ENCODE assay signal across 32 cellular contexts in the genomic region with DNA sequence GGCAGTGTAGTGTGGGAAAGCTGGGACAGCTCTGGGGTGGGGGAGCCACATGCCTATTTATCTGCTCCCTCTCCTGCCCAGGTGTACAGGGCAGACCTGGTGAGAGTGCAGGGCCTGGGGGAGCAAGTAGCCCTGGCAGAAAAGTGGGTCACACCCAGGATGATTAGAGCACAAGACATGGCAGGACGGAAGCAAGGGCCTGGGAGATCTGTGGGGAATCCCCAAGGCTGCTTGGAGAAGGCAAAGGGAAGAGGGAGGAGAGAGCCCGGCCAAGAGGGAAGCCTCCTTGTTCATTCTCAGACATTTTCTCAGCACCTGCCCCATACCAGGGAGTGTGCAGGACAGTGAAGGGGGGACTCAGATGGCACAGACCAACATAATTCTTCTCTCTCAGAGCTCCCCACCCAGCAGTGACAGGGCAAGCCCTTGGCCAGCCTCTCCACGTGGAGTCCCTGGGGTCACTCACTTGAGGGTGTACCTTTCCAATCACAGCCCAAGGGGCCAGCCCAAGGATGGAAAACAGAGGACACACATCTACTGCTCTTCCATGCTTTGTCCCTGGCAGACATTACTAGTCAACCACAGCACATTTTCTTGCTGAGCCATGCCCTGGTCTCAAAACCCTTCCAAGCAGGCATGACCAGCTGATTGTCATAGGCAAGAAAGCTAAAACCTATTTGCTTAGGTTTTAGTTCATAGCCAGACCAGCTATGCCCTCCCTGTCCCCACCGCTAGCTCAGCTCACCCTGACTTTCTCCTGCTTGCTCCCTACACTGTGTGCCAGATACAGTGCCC. TPM values are rescaled to one million over a fixed set of nuclear protein-coding genes. Genes with fewer than 3 reads are reported as not detected.
DNase-seq lines count a peak whose midpoint lies in the region; ATAC-seq, FAIRE-seq and TF ChIP-seq lines count a peak whose summit lies in the region.
"Had no signal": no experiment of that assay in that cellular context is flagged by ENCODE, and none has a peak within 500 bp of the region (broad histone marks: within the 10 kb centered on the region; RNA-seq: fewer than 3 reads in every experiment).

No MANE protein-coding gene starts in this region.

- intact Hi-C loops in vagina (cut with DNase I) (no loop called here), head of caudate nucleus (cut with DNase I) (no loop called here)

- H3K9me3 ChIP-seq in keratinocyte (ENCODE audit: control insufficient read depth, low read depth, low read length) (no peaks in the 10 kb centered on the region), vagina (no peaks in the 10 kb centered on the region), tibial nerve (no peaks in the 10 kb centered on the region)
- H3K9me3 ChIP-seq: ascending aorta, left ventricle myocardium inferior, transverse colon had no signal

- WGBS in tibial nerve, 2 donors: 81 to 87% methylated on average over 4 of the region's 4 CpGs

- H3K79me2 ChIP-seq in keratinocyte (ENCODE audit: control insufficient read depth, insufficient read depth, low read length): peaks cover 6% of the 10 kb centered on the region

- H3K27ac ChIP-seq in keratinocyte (ENCODE audit: control insufficient read depth, insufficient read depth, low read length) (peak overlapping the region; percentile 96), vagina (peak overlapping the region; percentile 47), tibial nerve (no peak overlapping the region)
- H3K27ac ChIP-seq: 22Rv1, ascending aorta, left ventricle myocardium inferior, transverse colon had no signal

- peak overlapping the region; percentile 53 for H3K4me2 ChIP-seq in keratinocyte (ENCODE audit: control insufficient read depth, extremely low read depth, insufficient read depth, low read depth, low read length)

- no peak overlapping the region for H3K4me3 Mint-ChIP-seq in central memory CD8-positive, alpha-beta T cell
- H3K4me3 Mint-ChIP-seq: activated naive CD8-positive, alpha-beta T cell; nephron progenitor cell; stimulated activated naive CD8-positive, alpha-beta T cell treated with anti-CD3 and anti-CD28 coated beads, Interleukin-15, amount 100 ng/mL, for 72 hours; WTC11 had no signal

- H3K4me1 Mint-ChIP-seq in central memory CD8-positive, alpha-beta T cell: peaks cover 5% of the 10 kb centered on the region

- ATAC-seq in central memory CD8-positive, alpha-beta T cell (replicated peaks; ENCODE audit: extremely low read depth, poor library complexity, severe bottlenecking): no peak
- no peak for ATAC-seq in GM21515 (IDR thresholded peaks at IDR 0.05; ENCODE audit: unreplicated experiment)
- ATAC-seq: sciatic nerve; stimulated activated naive CD8-positive, alpha-beta T cell treated with anti-CD3 and anti-CD28 coated beads, Interleukin-15, amount 100 ng/mL, for 72 hours; WTC11 had no signal

- H3K36me3 ChIP-seq in keratinocyte (ENCODE audit: control insufficient read depth in 2 of 2, extremely low read depth in 1 of 2, insufficient read depth in 2 of 2, low read length in 2 of 2) (no peaks in the 10 kb centered on the region), vagina (no peaks in the 10 kb centered on the region), tibial nerve (no peaks in the 10 kb centered on the region)
- H3K36me3 ChIP-seq: ascending aorta, left ventricle myocardium inferior, transverse colon had no signal

- peaks cover 2% of the 10 kb centered on the region for H3K9me1 ChIP-seq in keratinocyte (ENCODE audit: control insufficient read depth, extremely low read depth, insufficient read depth, low read length)

- TF ChIP-seq EP300 in tibial nerve (IDR thresholded peaks at IDR 0.05): no peak

- H3K27me3 ChIP-seq in keratinocyte (ENCODE audit: control insufficient read depth, extremely low read depth, insufficient read depth, low read length): no peaks in the 10 kb centered on the region
- no peaks in the 10 kb centered on the region for H3K27me3 ChIP-seq in vagina
- H3K27me3 ChIP-seq in tibial nerve: no peaks in the 10 kb centered on the region
- H3K27me3 ChIP-seq: ascending aorta, transverse colon had no signal

- FAIRE-seq in keratinocyte (lab: Jason Lieb, UNC): peak; percentile 85
- FAIRE-seq: endothelial cell of umbilical vein had no signal

- H3K9me3 Mint-ChIP-seq in central memory CD8-positive, alpha-beta T cell: no peaks in the 10 kb centered on the region
- H3K9me3 Mint-ChIP-seq: IgD-negative memory B cell; nephron progenitor cell; stimulated activated naive CD8-positive, alpha-beta T cell treated with anti-CD3 and anti-CD28 coated beads, Interleukin-15, amount 100 ng/mL, for 72 hours; WTC11 had no signal

- peaks cover 83% of the 10 kb centered on the region for H3K4me1 ChIP-seq in keratinocyte (ENCODE audit: control insufficient read depth, extremely low read depth, insufficient read depth, low read length)
- H3K4me1 ChIP-seq in vagina: peaks cover 55% of the 10 kb centered on the region
- peaks cover 0 to 13% (median 5%) of the 10 kb centered on the region in 4 donors for H3K4me1 ChIP-seq in tibial nerve

- H3K9ac ChIP-seq in keratinocyte (ENCODE audit: control insufficient read depth, extremely low read depth, insufficient read depth, low read length): peak overlapping the region; percentile 78

- H4K20me1 ChIP-seq in keratinocyte (ENCODE audit: control insufficient read depth, extremely low read depth, insufficient read depth, low read length): no peaks in the 10 kb centered on the region

- dilution Hi-C loops in keratinocyte (cut with MboI; ENCODE audit: extremely low pct_ligation_motif_present, low sequenced_read_pairs): no loop called here

- H3K4me3 ChIP-seq in keratinocyte (ENCODE audit: control insufficient read depth in 2 of 3, extremely low read depth in 1 of 3, insufficient read depth in 2 of 3, low read depth in 1 of 3, low read length in 3 of 3) (no peak overlapping the region), vagina (no peak overlapping the region), tibial nerve (no peak overlapping the region)
- H3K4me3 ChIP-seq: ascending aorta, left ventricle myocardium inferior, transverse colon had no signal

- DNase-seq in DMS53 (lab: John Stamatoyannopoulos, UW) (peak; percentile 6), DMS53 treated with DMSO at 0.1 percent for 48 hours (lab: John Stamatoyannopoulos, UW; ENCODE audit: unreplicated experiment) (no peak), keratinocyte (ENCODE audit: low read depth, low spot score) (no peak), vagina (ENCODE audit: extremely low spot score in 2 of 2) (no peak), head of caudate nucleus (no peak), tibial nerve (ENCODE audit: low spot score in 2 of 2) (no peak)
- no peak for DNase-seq in central memory CD8-positive, alpha-beta T cell (ENCODE audit: low spot score in 2 of 2)
- DNase-seq: activated CD4-positive, alpha-beta T cell treated with anti-CD3 and anti-CD28 coated beads, Interleukin-2, amount 50 U/mL, for 4 hours; activated CD8-positive, alpha-beta memory T cell treated with anti-CD3 and anti-CD28 coated beads, Interleukin-2, amount 50 U/mL, for 4 hours; AML-193; central memory CD4-positive, alpha-beta T cell; DMS79; foreskin melanocyte; hippocampal formation; left ventricle myocardium inferior; MM.1S; NCI-H1417 treated with DMSO at 0.1 percent for 48 hours; NCI-H2081 treated with DMSO at 0.1 percent for 48 hours; NCI-H446; NCI-H82; nephron progenitor cell; posterior cingulate gyrus; stimulated activated naive CD8-positive, alpha-beta T cell treated with anti-CD3 and anti-CD28 coated beads, Interleukin-15, amount 100 ng/mL, for 72 hours; transverse colon had no signal

- H2AFZ ChIP-seq in keratinocyte (ENCODE audit: control insufficient read depth, low read length): peak overlapping the region; percentile 26

- H3K36me3 Mint-ChIP-seq in central memory CD8-positive, alpha-beta T cell (ENCODE audit: insufficient read depth): peaks cover 7% of the 10 kb centered on the region
- H3K36me3 Mint-ChIP-seq: activated naive CD8-positive, alpha-beta T cell; IgD-negative memory B cell; WTC11 had no signal

- no peaks in the 10 kb centered on the region for H3K27me3 Mint-ChIP-seq in central memory CD8-positive, alpha-beta T cell
- H3K27me3 Mint-ChIP-seq: activated naive CD8-positive, alpha-beta T cell; IgD-negative memory B cell; stimulated activated naive CD8-positive, alpha-beta T cell treated with anti-CD3 and anti-CD28 coated beads, Interleukin-15, amount 100 ng/mL, for 72 hours had no signal

- TF ChIP-seq CTCF in keratinocyte (optimal IDR thresholded peaks at IDR 0.05 in 1 of 3, IDR thresholded peaks at IDR 0.05 in 1 of 3, conservative IDR thresholded peaks at IDR 0.05 in 1 of 3; ENCODE audit: extremely low read depth in 1 of 3, insufficient read depth in 2 of 3, low read length in 3 of 3) (no peak), vagina (IDR thresholded peaks at IDR 0.05) (no peak), tibial nerve (IDR thresholded peaks at IDR 0.05) (no peak)

- peak overlapping the region; percentile 5 for H3K27ac Mint-ChIP-seq in central memory CD8-positive, alpha-beta T cell (ENCODE audit: low read depth)
- H3K27ac Mint-ChIP-seq: activated naive CD8-positive, alpha-beta T cell; nephron progenitor cell; WTC11 had no signal

- TF ChIP-seq POLR2A in vagina (IDR thresholded peaks at IDR 0.05) (no peak), tibial nerve (IDR thresholded peaks at IDR 0.05) (no peak)

RNA-seq across cellular contexts. Expression of gene DUSP7, which starts 4.9 kb away (rescaled TPM):
- polyA plus RNA-seq in keratinocyte: 103 to 172 TPM (median 121 TPM) in 3 replicates
- 36.1 TPM for polyA plus RNA-seq in keratinocyte (2011; ENCODE audit: low read depth)
- polyA plus RNA-seq in keratinocyte (2011; cell fraction: cytosol; rRNA removed): 119 and 152 TPM in 2 replicates
- 143 and 170 TPM in 2 replicates for polyA plus RNA-seq in keratinocyte (2011; cell fraction: nucleus; rRNA removed)
- polyA plus RNA-seq in keratinocyte (2012; ENCODE audit: low replicate concordance): 84.5 and 106 TPM in 2 replicates
- 280 to 386 TPM (median 351 TPM) in 3 replicates for polyA minus RNA-seq in keratinocyte
- polyA minus RNA-seq in keratinocyte (2011; cell fraction: cytosol; rRNA and poly(A)+ RNA removed): 419 TPM
- polyA minus RNA-seq in keratinocyte (2011; cell fraction: nucleus; rRNA and poly(A)+ RNA removed): 133 and 142 TPM in 2 replicates
- total RNA-seq in vagina (59.9 TPM), tibial nerve (10 to 100 TPM in 3 of 4 donors, 1 to 10 TPM in 1; 8.1 to 15.0 (median 11.5) TPM)

Comparison
In these comparisons a context has a peak if more than half of its experiments do, and no peak if none do; other contexts are left out.
1. H3K27ac ChIP-seq: peak in keratinocyte (single experiment) and vagina (single experiment); none in tibial nerve (0 of 4).